27 cellular contexts compared by ENCODE assay signal in the genomic region with DNA sequence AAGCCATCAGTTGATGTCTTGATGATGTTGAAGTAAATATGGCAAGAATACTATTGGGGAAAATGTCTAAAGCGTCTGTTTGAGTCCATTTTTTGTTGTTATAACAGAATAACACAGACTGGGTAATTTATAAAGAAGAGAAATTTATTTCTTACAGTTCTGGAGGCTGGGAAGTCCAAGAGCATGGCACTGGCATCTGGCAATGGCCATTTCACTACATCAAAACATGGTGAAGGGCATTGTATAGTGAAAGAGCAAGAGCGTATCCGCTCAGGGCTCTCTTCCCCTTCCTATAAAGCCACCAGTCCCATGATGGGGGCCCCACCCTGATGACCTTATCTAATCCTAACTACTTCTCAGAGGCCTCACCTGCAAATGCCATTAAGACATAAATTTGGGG. TPM values are rescaled to one million over a fixed set of nuclear protein-coding genes. Genes with fewer than 3 reads are reported as not detected.
"Had no signal": no experiment of that assay in that cellular context is flagged by ENCODE, and none has a peak within 500 bp of the region (broad histone marks: within the 10 kb centered on the region; RNA-seq: fewer than 3 reads in every experiment).

No MANE protein-coding gene starts in this region.

- H3K36me3 ChIP-seq: stomach, suprapubic skin, thoracic aorta, thyroid gland, tibial artery, tibial nerve, transverse colon, upper lobe of left lung, upper lobe of right lung, uterus, vagina had no signal

- H3K27me3 ChIP-seq: suprapubic skin, testis, thyroid gland, tibial artery, tibial nerve, transverse colon, upper lobe of left lung, upper lobe of right lung, uterus, vagina had no signal

- DNase-seq: stimulated activated CD4-positive, alpha-beta T cell treated with anti-CD3 and anti-CD28 coated beads, Interleukin-2, amount 100 ng/mL, for 48 hours; stimulated activated CD4-positive, alpha-beta T cell treated with anti-CD3 and anti-CD28 coated beads, Interleukin-4, amount 100 ng/mL, for 1 hour; stimulated activated CD4-positive, alpha-beta T cell treated with anti-CD3 and anti-CD28 coated beads, Interleukin-4, amount 100 ng/mL, for 24 hours; stimulated activated CD4-positive, alpha-beta T cell treated with anti-CD3 and anti-CD28 coated beads, Interleukin-4, amount 100 ng/mL, for 4 hours; stimulated activated CD8-positive, alpha-beta memory T cell treated with anti-CD3 and anti-CD28 coated beads, Interleukin-4, amount 100 ng/mL, for 48 hours; stimulated activated naive B cell treated with anti-CD40 and anti-IgM and Interleukin-4, amounts not matched to agents 10 μg/mL and 1 μg/mL and 100 μg/mL, for 72 hours; stimulated activated naive CD4-positive, alpha-beta T cell; stimulated activated naive CD4-positive, alpha-beta T cell treated with Interleukin-2 at 50 U/mL for 16 hours; stimulated activated naive CD8-positive, alpha-beta T cell treated with anti-CD3 and anti-CD28 coated beads, Interleukin-15, amount 100 ng/mL, for 72 hours; stimulated activated naive CD8-positive, alpha-beta T cell treated with anti-CD3 and anti-CD28 coated beads, Interleukin-15, Interleukin-2, amounts not matched to agents 100 U/mL and 50 U/mL, for 24 hours; stomach; substantia nigra; testis; thyroid gland; tibial artery; transverse colon; trophoblast cell; upper lobe of left lung; upper lobe of right lung; uterus had no signal

- H3K4me1 ChIP-seq: stomach, suprapubic skin, testis, thyroid gland, tibial artery, tibial nerve, transverse colon, upper lobe of left lung, upper lobe of right lung, uterus, vagina had no signal

- H3K27ac ChIP-seq: stomach, suprapubic skin, testis, thoracic aorta, thyroid gland, tibial artery, tibial nerve, transverse colon, upper lobe of left lung, upper lobe of right lung, uterus, vagina had no signal

- H3K9me3 ChIP-seq: suprapubic skin, testis, thoracic aorta, thyroid gland, tibial artery, tibial nerve, transverse colon, upper lobe of left lung, upper lobe of right lung, uterus, vagina had no signal

- ATAC-seq: stimulated activated effector memory CD8-positive, alpha-beta T cell treated with anti-CD3 and anti-CD28 coated beads, Interleukin-12 subunit alpha, Interleukin-12 subunit beta, amount 100 ng/mL, for 72 hours; stimulated activated memory B cell treated with anti-CD40 and anti-IgM and Interleukin-4, amounts not matched to agents 10 μg/mL and 1 μg/mL and 100 μg/mL, for 72 hours; stimulated activated naive B cell treated with anti-CD40 and anti-IgM and Interleukin-4, amounts not matched to agents 10 μg/mL and 1 μg/mL and 100 μg/mL, for 72 hours; stimulated activated naive CD8-positive, alpha-beta T cell treated with anti-CD3 and anti-CD28 coated beads, Interleukin-15, amount 100 ng/mL, for 72 hours; stimulated activated naive CD8-positive, alpha-beta T cell treated with anti-CD3 and anti-CD28 coated beads, Interleukin-15, Interleukin-2, amounts not matched to agents 100 U/mL and 50 U/mL, for 24 hours; upper lobe of right lung had no signal

- H3K4me3 ChIP-seq: stomach, suprapubic skin, testis, thoracic aorta, thyroid gland, tibial artery, tibial nerve, transverse colon, upper lobe of left lung, upper lobe of right lung, uterus, vagina had no signal

- FAIRE-seq: urothelium cell line had no signal

RNA-seq across cellular contexts. Expression of a gene that starts 56.2 kb away (rescaled TPM):
- total RNA-seq: transverse colon, vagina had no signal
